8 cellular contexts compared by ENCODE assay signal in genomic region chr1:205285391-205286101, GRCh38. TPM values are rescaled to one million over a fixed set of nuclear protein-coding genes. Genes with fewer than 3 reads are reported as not detected.
DNase-seq lines count a peak whose midpoint lies in the region; ATAC-seq, FAIRE-seq and TF ChIP-seq lines count a peak whose summit lies in the region.

No MANE protein-coding gene starts in this region.

- no peaks in the 10 kb centered on the region for H3K79me2 ChIP-seq in mammary epithelial cell (ENCODE audit: insufficient read depth, low read length)

- H3K27me3 Mint-ChIP-seq in T-helper 2 cell treated with Interferon-gamma antibody and Interleukin-4, amounts not matched to agents 5 μg/mL and 100 μg/mL, for 36 hours (ENCODE audit: low read depth): peaks cover 16% of the 10 kb centered on the region
- H3K27me3 Mint-ChIP-seq in neural crest cell (ENCODE audit: low read depth): no peaks in the 10 kb centered on the region

- H4K20me1 ChIP-seq in mammary epithelial cell (ENCODE audit: insufficient read depth, low read length): no peaks in the 10 kb centered on the region

- TF ChIP-seq CTCF in GM13977 (IDR thresholded peaks at IDR 0.05; ENCODE audit: extremely low read depth, insufficient read depth, missing control alignments) (no peak), mammary epithelial cell (conservative IDR thresholded peaks at IDR 0.05 in 1 of 2, IDR thresholded peaks at IDR 0.05 in 1 of 2; ENCODE audit: extremely low read depth in 1 of 2, insufficient read depth in 1 of 2, low read depth in 1 of 2, low read length in 2 of 2) (no peak), neural crest cell (conservative IDR thresholded peaks at IDR 0.05) (no peak), D721Med (IDR thresholded peaks at IDR 0.05; ENCODE audit: insufficient read depth, missing control alignments) (no peak)

- H2AFZ ChIP-seq in mammary epithelial cell (ENCODE audit: low read depth, low read length): no peak overlapping the region

- peaks cover 48% of the 10 kb centered on the region for H3K4me1 ChIP-seq in mammary epithelial cell (ENCODE audit: insufficient read depth, low read length)

- H3K4me3 ChIP-seq in mammary epithelial cell (replicated peaks in 1 of 3; ENCODE audit: insufficient read depth in 1 of 3, low read depth in 2 of 3, low read length in 3 of 3): no peak overlapping the region

- no peaks in the 10 kb centered on the region for H3K9me3 ChIP-seq in mammary epithelial cell (replicated peaks; ENCODE audit: insufficient read depth, low read length)

- peak overlapping the region; percentile 55 for H3K4me2 ChIP-seq in mammary epithelial cell (ENCODE audit: insufficient read depth, low read depth, low read length)

- CTCF ChIA-PET in mammary epithelial cell (lab: Charles Lee; ENCODE audit: low non-redundant PET): interaction anchor here (0.5 to 1.4 kb wide), 3 partner anchors 12 to 41 kb away, joined by 3 to 8 read pairs (median 6); no protein-coding TSS in a partner anchor

- peak overlapping the region; percentile 78 for H3K4me3 Mint-ChIP-seq in T-helper 2 cell treated with Interferon-gamma antibody and Interleukin-4, amounts not matched to agents 5 μg/mL and 100 μg/mL, for 36 hours
- peak overlapping the region; percentile 52 for H3K4me3 Mint-ChIP-seq in neural crest cell

- H3K27ac Mint-ChIP-seq in T-helper 2 cell treated with Interferon-gamma antibody and Interleukin-4, amounts not matched to agents 5 μg/mL and 100 μg/mL, for 36 hours: peak overlapping the region; percentile 92
- H3K27ac Mint-ChIP-seq in neural crest cell (ENCODE audit: unreplicated experiment): peak overlapping the region; percentile 69

- no peaks in the 10 kb centered on the region for H3K9me3 Mint-ChIP-seq in T-helper 2 cell treated with Interferon-gamma antibody and Interleukin-4, amounts not matched to agents 5 μg/mL and 100 μg/mL, for 36 hours
- H3K9me3 Mint-ChIP-seq in neural crest cell: no peaks in the 10 kb centered on the region

- peaks cover 4% of the 10 kb centered on the region for H3K36me3 Mint-ChIP-seq in T-helper 2 cell treated with Interferon-gamma antibody and Interleukin-4, amounts not matched to agents 5 μg/mL and 100 μg/mL, for 36 hours (ENCODE audit: low read depth)
- H3K36me3 Mint-ChIP-seq in neural crest cell (ENCODE audit: low read depth): no peaks in the 10 kb centered on the region

- DNase-seq in GM13977 (ENCODE audit: low spot score): peak; percentile 64
- DNase-seq in T-helper 2 cell treated with Interferon-gamma antibody and Interleukin-4, amounts not matched to agents 5 μg/mL and 100 μg/mL, for 36 hours (ENCODE audit: low spot score): peak; percentile 54
- no peak for DNase-seq in mammary epithelial cell
- DNase-seq in neural crest cell (ENCODE audit: low read depth, low spot score): no peak
- no peak for DNase-seq in NCI-H446 (lab: John Stamatoyannopoulos, UW)
- DNase-seq in D721Med (ENCODE audit: insufficient read length, low spot score): no peak

- no peaks in the 10 kb centered on the region for H3K27me3 ChIP-seq in mammary epithelial cell (ENCODE audit: insufficient read depth, low read length)

- ATAC-seq in HG02981 (IDR thresholded peaks at IDR 0.05; ENCODE audit: unreplicated experiment): peak; percentile 27
- ATAC-seq in HG02840 (IDR thresholded peaks at IDR 0.05; ENCODE audit: low FRiP score, unreplicated experiment): no peak

- no TSS peak for BruUV-seq in mammary epithelial cell (replicated peaks; lab: Mats Ljungman, UMichigan)

- no peak for FAIRE-seq in D721Med (lab: Jason Lieb, UNC)

- WGBS in mammary epithelial cell (ENCODE audit: low coverage, missing lambda C conversion rate): 57% methylated on average over 8 of the region's 12 CpGs

- intact Hi-C loops in mammary epithelial cell (cut with micrococcal nuclease): no loop called here

- dilution Hi-C loops in mammary epithelial cell (cut with HindIII; ENCODE audit: low sequenced_read_pairs): no loop called here

- H3K4me1 Mint-ChIP-seq in T-helper 2 cell treated with Interferon-gamma antibody and Interleukin-4, amounts not matched to agents 5 μg/mL and 100 μg/mL, for 36 hours (ENCODE audit: low read depth): peaks cover 67% of the 10 kb centered on the region
- peaks cover 65% of the 10 kb centered on the region for H3K4me1 Mint-ChIP-seq in neural crest cell

- no peaks in the 10 kb centered on the region for H3K36me3 ChIP-seq in mammary epithelial cell (ENCODE audit: insufficient read depth, low read length)

- in situ Hi-C loops in GM13977 (cut with MboI; ENCODE audit: low pct_unique_long_range_greater_than_20kb, low sequenced_read_pairs, unreplicated experiment) (no loop called here), mammary epithelial cell (cut with MboI; ENCODE audit: low sequenced_read_pairs in 2 of 2) (no loop called here)

- H3K9ac ChIP-seq in mammary epithelial cell (ENCODE audit: insufficient read depth, low read length): no peak overlapping the region

- no peak overlapping the region for H3K27ac ChIP-seq in mammary epithelial cell (ENCODE audit: insufficient read depth, low read depth, low read length)

RNA-seq across cellular contexts. Expression of gene NUAK2, which starts 36.0 kb away (rescaled TPM):
- total RNA-seq in mammary epithelial cell: 10 to 100 TPM; 11.8 TPM
- 3.1 TPM for polyA plus RNA-seq in mammary epithelial cell
- polyA minus RNA-seq in mammary epithelial cell: 3.3 TPM
- 14.7 and 15.4 TPM in 2 replicates for total RNA-seq in neural crest cell

RNA-seq across cellular contexts. Expression of gene TMCC2, which starts 57.8 kb away (rescaled TPM):
- total RNA-seq in mammary epithelial cell: 10 to 100 TPM in 1 of 2 donors, 1 to 10 TPM in 1; 1.5 to 11.5 TPM
- 1.4 TPM for polyA plus RNA-seq in mammary epithelial cell
- 2.4 TPM for polyA minus RNA-seq in mammary epithelial cell
- 14.9 and 16.1 TPM in 2 replicates for total RNA-seq in neural crest cell

Comparison
In these comparisons a context has a peak if more than half of its experiments do, and no peak if none do; other contexts are left out.
1. DNase-seq: peak in GM13977 (single experiment) and T-helper 2 cell treated with Interferon-gamma antibody and Interleukin-4, amounts not matched to agents 5 μg/mL and 100 μg/mL, for 36 hours (single experiment); none in mammary epithelial cell (single experiment), neural crest cell (single experiment), NCI-H446 (0 of 2) and D721Med (single experiment).